ENCODE assay signal across 16 cellular contexts in the genomic region with DNA sequence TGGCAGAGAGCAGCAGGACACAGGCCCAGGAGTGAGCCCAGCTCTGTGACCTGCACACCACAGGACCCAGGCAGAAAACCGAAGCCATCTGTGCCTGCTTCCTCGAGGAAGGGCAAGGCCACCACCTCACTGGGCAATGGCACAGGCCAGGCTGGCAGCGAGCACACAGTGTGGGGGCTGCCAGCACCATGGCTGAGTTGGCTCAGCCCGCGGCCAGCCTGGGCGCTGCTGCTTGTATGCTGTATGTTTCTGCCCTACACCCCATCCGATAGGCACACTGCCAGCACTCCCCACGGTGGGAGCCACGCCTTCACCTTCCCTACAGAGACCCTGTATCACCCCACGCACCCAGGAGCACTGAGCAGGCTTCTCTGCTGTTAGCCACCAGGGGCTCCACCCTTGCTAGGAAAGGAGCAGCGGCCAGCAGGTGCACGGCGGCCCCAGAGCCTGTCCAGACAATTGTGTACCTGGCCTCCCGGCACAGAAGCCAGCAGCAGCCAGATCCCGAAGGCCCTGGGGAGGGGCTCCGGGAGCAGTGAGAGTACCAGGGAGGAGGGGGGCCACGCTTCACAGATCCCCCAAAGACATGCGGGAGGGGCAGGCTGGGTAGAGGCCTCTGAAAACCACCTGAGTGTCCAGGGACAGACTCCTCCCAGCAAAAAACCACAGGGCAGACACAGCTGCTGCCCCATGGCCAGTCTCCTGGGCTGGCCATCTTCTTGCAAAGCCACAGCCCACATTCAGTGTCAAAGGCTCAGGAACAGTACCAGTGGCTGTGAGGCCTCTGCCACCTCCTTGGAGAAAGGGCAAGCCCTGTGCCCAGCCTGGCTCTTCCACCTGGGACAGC. TPM values are rescaled to one million over a fixed set of nuclear protein-coding genes. Genes with fewer than 3 reads are reported as not detected.
A peak's percentile ranks its signal among the peaks of the same experiment; 100 is the strongest.
DNase-seq lines count a peak whose midpoint lies in the region; ATAC-seq and TF ChIP-seq lines count a peak whose summit lies in the region.
"Had no signal": no experiment of that assay in that cellular context is flagged by ENCODE, and none has a peak within 500 bp of the region (broad histone marks: within the 10 kb centered on the region; RNA-seq: fewer than 3 reads in every experiment).

No MANE protein-coding gene starts in this region.

- H3K9me3 ChIP-seq in gastrocnemius medialis, result no peaks in the 10 kb centered on the region

- in situ Hi-C loops in G401 (cut with HindIII; ENCODE audit: low sequenced_read_pairs) (no loop called here), gastrocnemius medialis (cut with MboI; ENCODE audit: low sequenced_read_pairs in 4 of 4) (loop anchor here in 2 of 4 donors (5.0 to 10.0 kb wide), 2 partner anchors 51 to 74 kb away; partner anchors contain the start of gene MLLT1 (in 1 of the 2))

- no peaks in the 10 kb centered on the region for H3K27me3 ChIP-seq in gastrocnemius medialis

- peaks cover 0 to 24% of the 10 kb centered on the region in 2 donors for H3K36me3 ChIP-seq in gastrocnemius medialis

- peak; percentile 96 for DNase-seq in G401 (ENCODE audit: low spot score)
- peak; percentile 55 for DNase-seq in NCI-H226
- DNase-seq in left cardiac atrium, result no peak
- DNase-seq in gastrocnemius medialis, result peak in 1 of 2 donors; percentile 57
- DNase-seq in activated CD4-positive, CD25-positive, alpha-beta regulatory T cell treated with anti-CD3 and anti-CD28 coated beads, Interleukin-2, amount 50 U/mL, for 72 hours, result no peak
- DNase-seq: activated CD8-positive, alpha-beta memory T cell treated with anti-CD3 and anti-CD28 coated beads, Interleukin-2, amount 50 U/mL, for 4 hours; EL; NCI-H2029 treated with DMSO at 0.1 percent for 48 hours; stimulated activated naive CD4-positive, alpha-beta T cell had no signal

- peaks cover 53 to 54% of the 10 kb centered on the region in 2 donors for H3K4me1 ChIP-seq in gastrocnemius medialis

- TF ChIP-seq POLR2A in gastrocnemius medialis (IDR thresholded peaks at IDR 0.05), result no peak

- ATAC-seq in left cardiac atrium, result peak; percentile 9 to 41
- ATAC-seq in gastrocnemius medialis, result peak; percentile 8 to 47
- no peak for ATAC-seq in GM21526 (IDR thresholded peaks at IDR 0.05; ENCODE audit: low FRiP score, unreplicated experiment)
- ATAC-seq in GM18511 (IDR thresholded peaks at IDR 0.05; ENCODE audit: unreplicated experiment), result no peak
- no peak for ATAC-seq in GM18868 (IDR thresholded peaks at IDR 0.05; ENCODE audit: unreplicated experiment)
- ATAC-seq: WTC11 had no signal

- H3K27ac ChIP-seq in gastrocnemius medialis, result peak overlapping the region; percentile 8 to 80 (median 64)
- H3K27ac ChIP-seq: GM23248, HL-60 had no signal

- TF ChIP-seq CTCF in gastrocnemius medialis (IDR thresholded peaks at IDR 0.05 in 4 of 5, conservative IDR thresholded peaks at IDR 0.05 in 1 of 5), result peak in 2 of 5 experiments; percentile 16 to 33

- intact Hi-C loops in left cardiac atrium (cut with DNase I) (loop anchor here (5.0 to 10.0 kb wide), 2 partner anchors 51 to 54 kb away; partner anchors contain the start of gene MLLT1 (in 2 of the 2)), gastrocnemius medialis (cut with DNase I; ENCODE audit: low total_unique reads) (loop anchor here (10.0 kb wide), 1 partner anchor 169 kb away; no protein-coding TSS in a partner anchor)

- no peak overlapping the region for H3K4me3 ChIP-seq in gastrocnemius medialis
- H3K4me3 ChIP-seq: coronary artery, GM23248 had no signal

RNA-seq across cellular contexts. Expression of gene MLLT1, which starts 56.1 kb away (rescaled TPM):
- 5.6 and 7.5 TPM in 2 replicates for total RNA-seq in G401 (2014; rRNA removed; shearing (Covaris generic))
- total RNA-seq in left cardiac atrium, result 10 to 100 TPM; 40.1 to 51.4 TPM
- 10 to 100 TPM; 13.9 to 37.7 (median 24.4) TPM for total RNA-seq in gastrocnemius medialis

Comparison
In these comparisons a context has a peak if more than half of its experiments do, and no peak if none do; other contexts are left out.
1. DNase-seq: peak in G401 (single experiment) and NCI-H226 (single experiment); none in left cardiac atrium (single experiment) and activated CD4-positive, CD25-positive, alpha-beta regulatory T cell treated with anti-CD3 and anti-CD28 coated beads, Interleukin-2, amount 50 U/mL, for 72 hours (single experiment).
2. ATAC-seq: peak in left cardiac atrium (2 of 2) and gastrocnemius medialis (2 of 2); none in GM21526 (single experiment), GM18511 (single experiment) and GM18868 (single experiment).